ENCODE assay signal across 5 cellular contexts in genomic region chr15:69450221-69450620, GRCh38. TPM values are rescaled to one million over a fixed set of nuclear protein-coding genes. Genes with fewer than 3 reads are reported as not detected.
DNase-seq lines count a peak whose midpoint lies in the region; ATAC-seq and TF ChIP-seq lines count a peak whose summit lies in the region.
"Not testable (repeated sequence)": the region's sequence is repeated elsewhere in the genome, so short reads cannot be mapped to it uniquely, and the experiment has no call there.

No MANE protein-coding gene starts in this region.

- CTCF ChIA-PET in HEK293 (lab: Yijun Ruan, JAX) (interaction anchor here (0.8 kb wide), 1 partner anchor 28 kb away, joined by 7 read pairs; no protein-coding TSS in a partner anchor), WTC11 (lab: Charles Lee) (interaction anchor here (0.8 kb wide), 1 partner anchor 12 kb away, joined by 5 read pairs; no protein-coding TSS in a partner anchor)
- CTCF ChIA-PET in RWPE1 (lab: Yijun Ruan, JAX) = not testable (repeated sequence)

- peaks cover 53% of the 10 kb centered on the region for H3K36me3 Mint-ChIP-seq in WTC11
- peaks cover 31% of the 10 kb centered on the region for H3K36me3 Mint-ChIP-seq in neural crest cell (ENCODE audit: low read depth)

- not testable (repeated sequence) for ATAC-seq in WTC11

- peaks cover 58 to 62% of the 10 kb centered on the region in 2 experiments for H3K36me3 ChIP-seq in HEK293 (ENCODE audit: control insufficient read depth in 2 of 2, insufficient read depth in 1 of 2, low read length in 2 of 2)

- H3K4me3 ChIP-seq in HEK293 (ENCODE audit: low read depth, low read length) = not testable (repeated sequence)

- H3K9me3 Mint-ChIP-seq in WTC11, neural crest cell: not testable (repeated sequence)

- peaks cover 23% of the 10 kb centered on the region for H3K4me1 Mint-ChIP-seq in WTC11
- peaks cover 33% of the 10 kb centered on the region for H3K4me1 Mint-ChIP-seq in neural crest cell

- DNase-seq in RWPE1 (ENCODE audit: low spot score); WTC11 (ENCODE audit: low spot score); neural crest cell (ENCODE audit: low read depth, low spot score): not testable (repeated sequence)
- DNase-seq in islet precursor cell = peak; percentile 22

- not testable (repeated sequence) for H3K9me3 ChIP-seq in HEK293 (ENCODE audit: control insufficient read depth, insufficient read depth, low read depth, low read length)

- TF ChIP-seq CTCF in HEK293 (tag by site-specific recombination; IDR thresholded peaks at IDR 0.05); RWPE1 (conservative IDR thresholded peaks at IDR 0.05; ENCODE audit: low read depth); WTC11 (IDR thresholded peaks at IDR 0.05); neural crest cell (conservative IDR thresholded peaks at IDR 0.05): not testable (repeated sequence)

- peaks cover 10% of the 10 kb centered on the region for H3K4me1 ChIP-seq in HEK293 (ENCODE audit: control insufficient read depth, insufficient read depth, low read length)

- H3K27me3 Mint-ChIP-seq in WTC11 (ENCODE audit: low read depth); neural crest cell (ENCODE audit: low read depth): not testable (repeated sequence)

- H3K4me3 Mint-ChIP-seq in WTC11 = not testable (repeated sequence)
- peak overlapping the region; percentile 47 for H3K4me3 Mint-ChIP-seq in neural crest cell

- POLR2A ChIA-PET in HEK293 (lab: Yijun Ruan, JAX); RWPE1 (lab: Yijun Ruan, JAX; ENCODE audit: low non-redundant PET); WTC11 (lab: Charles Lee): not testable (repeated sequence)

- H3K27ac Mint-ChIP-seq in WTC11; neural crest cell (ENCODE audit: unreplicated experiment): not testable (repeated sequence)

- H3K27ac ChIP-seq in HEK293 (ENCODE audit: extremely low read depth, low read depth, low read length) = not testable (repeated sequence)
- H3K27ac ChIP-seq in RWPE1 = peak overlapping the region; percentile 98

TF ChIP-seq in HEK293, 187 proteins besides CTCF, POLR2A, EP300 and RAD21:
- peak; percentile 94 for TF ChIP-seq ZNF121 (tag by site-specific recombination; IDR thresholded peaks at IDR 0.05)

TF ChIP-seq in WTC11, 78 proteins besides CTCF, POLR2A, EP300 and RAD21:
- peak; percentile 40 for TF ChIP-seq ZNF121 (CRISPR knock-in tag; IDR thresholded peaks at IDR 0.05)

RNA-seq across cellular contexts. Expression of gene RPLP1, which starts 2.4 kb away (rescaled TPM):
- total RNA-seq in WTC11 (2021) = 2,441 to 2,639 TPM (median 2,597 TPM) in 3 replicates
- total RNA-seq in neural crest cell = 1,595 and 1,772 TPM in 2 replicates

RNA-seq across cellular contexts. Expression of gene KIF23, which starts 36.1 kb away (rescaled TPM):
- total RNA-seq in WTC11 (2021) (59.6 to 87.8 TPM (median 62.0 TPM) in 3 replicates), neural crest cell (67.3 and 69.6 TPM in 2 replicates)
